ENCODE assay signal across 28 cellular contexts in the genomic region with DNA sequence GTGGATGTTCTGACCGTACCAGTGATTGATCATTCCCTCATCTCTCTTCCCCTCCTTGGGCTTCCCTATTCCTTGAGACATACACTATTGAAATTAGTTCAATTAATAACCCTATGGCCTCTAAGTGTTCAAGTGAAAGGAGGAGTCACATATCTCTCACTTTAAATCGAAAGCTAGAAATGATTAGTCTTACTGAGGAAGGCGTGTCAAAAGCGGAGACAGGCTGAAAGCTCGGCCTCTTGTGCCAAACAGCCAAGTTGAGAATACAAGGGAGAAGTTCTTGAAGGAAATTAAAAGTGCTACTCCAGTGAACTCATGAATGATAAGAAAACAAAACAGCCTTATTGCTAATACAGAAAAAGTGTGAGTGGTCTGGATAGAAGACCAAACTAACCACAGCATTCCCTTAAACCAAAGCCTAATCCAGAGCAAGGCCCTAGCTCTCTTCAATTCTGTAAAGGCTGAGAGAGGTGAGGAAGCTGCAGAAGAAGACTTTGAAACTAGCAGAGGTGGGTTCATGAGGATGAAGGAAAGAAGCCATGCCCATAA.
"Had no signal": no experiment of that assay in that cellular context is flagged by ENCODE, and none has a peak within 500 bp of the region (broad histone marks: within the 10 kb centered on the region; RNA-seq: fewer than 3 reads in every experiment).

No MANE protein-coding gene starts in this region.

- H3K27ac Mint-ChIP-seq: effector memory CD8-positive, alpha-beta T cell; immature natural killer cell; naive thymus-derived CD4-positive, alpha-beta T cell; nephron; neural progenitor cell; stimulated activated memory B cell treated with anti-CD40 and anti-IgM and Interleukin-4, amounts not matched to agents 10 μg/mL and 1 μg/mL and 100 μg/mL, for 72 hours; type B pancreatic cell had no signal

- H3K4me3 ChIP-seq: esophagus squamous epithelium, lower lobe of right lung, neural progenitor cell, prostate gland, right atrium auricular region, spleen, testis, tibial artery had no signal

- H3K4me2 ChIP-seq: neural progenitor cell had no signal

- DNase-seq: cortex of kidney; effector memory CD8-positive, alpha-beta T cell; erythroblast; esophagus squamous epithelium; foreskin melanocyte; hypothalamus; immature natural killer cell; islet precursor cell; kidney glomerular epithelial cell; left colon; left ventricle myocardium superior; lower lobe of right lung; naive thymus-derived CD4-positive, alpha-beta T cell; spleen; stimulated activated CD4-positive, alpha-beta T cell treated with anti-CD3 and anti-CD28 coated beads, Interleukin-4, amount 100 ng/mL, for 4 hours; stimulated activated naive CD8-positive, alpha-beta T cell treated with anti-CD3 and anti-CD28 coated beads, Interleukin-15, Interleukin-2, amounts not matched to agents 100 U/mL and 50 U/mL, for 24 hours; substantia nigra; testis; tibial artery had no signal

- H2AFZ ChIP-seq: neural progenitor cell had no signal

- FAIRE-seq: endometrium had no signal

- H3K4me1 ChIP-seq: esophagus squamous epithelium, lower lobe of right lung, neural progenitor cell, prostate gland, right atrium auricular region, spleen, testis, tibial artery had no signal

- H3K9me3 ChIP-seq: esophagus squamous epithelium, lower lobe of right lung, prostate gland, right atrium auricular region, spleen, testis, tibial artery had no signal

- H3K79me2 ChIP-seq: parathyroid adenoma had no signal

- H3K36me3 ChIP-seq: esophagus squamous epithelium, lower lobe of right lung, neural progenitor cell, prostate gland, right atrium auricular region, spleen, tibial artery had no signal

- ATAC-seq: effector memory CD8-positive, alpha-beta T cell; left colon; left ventricle myocardium superior; lower lobe of right lung; naive thymus-derived CD4-positive, alpha-beta T cell; sciatic nerve; stimulated activated memory B cell treated with anti-CD40 and anti-IgM and Interleukin-4, amounts not matched to agents 10 μg/mL and 1 μg/mL and 100 μg/mL, for 72 hours; stimulated activated naive CD8-positive, alpha-beta T cell treated with anti-CD3 and anti-CD28 coated beads, Interleukin-15, Interleukin-2, amounts not matched to agents 100 U/mL and 50 U/mL, for 24 hours had no signal

- H3K9me3 Mint-ChIP-seq: effector memory CD8-positive, alpha-beta T cell; naive thymus-derived CD4-positive, alpha-beta T cell; nephron; neural progenitor cell; stimulated activated memory B cell treated with anti-CD40 and anti-IgM and Interleukin-4, amounts not matched to agents 10 μg/mL and 1 μg/mL and 100 μg/mL, for 72 hours; type B pancreatic cell had no signal

- H3K27ac ChIP-seq: esophagus squamous epithelium, lower lobe of right lung, neural progenitor cell, parathyroid adenoma, prostate gland, right atrium auricular region, spleen, testis, tibial artery had no signal

- H3K9ac ChIP-seq: neural progenitor cell, parathyroid adenoma had no signal

- H3K4me1 Mint-ChIP-seq: immature natural killer cell; naive thymus-derived CD4-positive, alpha-beta T cell; stimulated activated memory B cell treated with anti-CD40 and anti-IgM and Interleukin-4, amounts not matched to agents 10 μg/mL and 1 μg/mL and 100 μg/mL, for 72 hours had no signal

- H3K27me3 ChIP-seq: esophagus squamous epithelium, neural progenitor cell, right atrium auricular region, spleen, testis, tibial artery had no signal

- H3K27me3 Mint-ChIP-seq: effector memory CD8-positive, alpha-beta T cell; type B pancreatic cell had no signal

- H3K36me3 Mint-ChIP-seq: immature natural killer cell; naive thymus-derived CD4-positive, alpha-beta T cell; neural progenitor cell; stimulated activated memory B cell treated with anti-CD40 and anti-IgM and Interleukin-4, amounts not matched to agents 10 μg/mL and 1 μg/mL and 100 μg/mL, for 72 hours had no signal

- H3K4me3 Mint-ChIP-seq: effector memory CD8-positive, alpha-beta T cell; immature natural killer cell; naive thymus-derived CD4-positive, alpha-beta T cell; nephron; neural progenitor cell; stimulated activated memory B cell treated with anti-CD40 and anti-IgM and Interleukin-4, amounts not matched to agents 10 μg/mL and 1 μg/mL and 100 μg/mL, for 72 hours; type B pancreatic cell had no signal
